In the genomic region with DNA sequence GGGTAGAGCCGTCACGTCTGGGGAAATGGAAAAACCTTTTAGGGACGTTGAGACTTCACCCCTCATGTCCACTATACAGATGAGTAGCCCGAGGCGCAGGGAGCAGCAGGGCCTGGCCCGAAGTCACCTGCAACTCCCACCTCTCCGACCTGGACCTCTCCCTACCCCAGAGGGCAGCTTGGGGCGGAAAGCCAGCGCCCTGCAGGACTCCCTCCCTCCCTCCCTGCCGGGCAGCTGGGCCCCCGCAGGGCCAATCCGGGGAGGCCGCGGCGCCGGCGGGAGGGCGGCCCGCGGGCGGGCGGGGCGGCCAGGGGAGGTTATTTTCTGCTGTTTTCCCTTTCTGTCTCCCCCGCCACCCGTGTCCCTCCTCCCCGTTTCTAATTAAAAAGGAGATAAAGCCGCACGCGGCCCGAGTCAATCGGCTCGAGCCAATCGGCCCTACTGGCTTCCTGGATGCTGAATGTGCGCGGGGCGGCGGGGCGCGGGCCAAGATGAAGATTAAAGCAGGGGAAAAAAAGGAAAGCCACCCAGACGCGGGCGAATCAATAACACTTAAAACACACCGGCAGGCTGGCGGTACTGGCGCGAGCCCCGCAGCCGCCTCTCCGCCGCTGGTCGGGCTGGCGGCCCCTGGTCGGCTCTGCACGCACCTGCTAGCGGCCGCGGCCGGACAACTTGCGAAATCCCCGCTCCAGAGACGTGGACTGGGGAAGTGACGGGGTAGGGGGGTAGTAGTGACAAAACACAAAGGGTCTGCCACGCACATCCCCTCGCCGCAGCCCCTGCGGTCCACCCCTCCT, we compare ENCODE assay signal across 9 cellular contexts. TPM values are rescaled to one million over a fixed set of nuclear protein-coding genes. Genes with fewer than 3 reads are reported as not detected.
DNase-seq lines count a peak whose midpoint lies in the region; ATAC-seq and TF ChIP-seq lines count a peak whose summit lies in the region.
"Had no signal": no experiment of that assay in that cellular context is flagged by ENCODE, and none has a peak within 500 bp of the region (broad histone marks: within the 10 kb centered on the region; RNA-seq: fewer than 3 reads in every experiment).

No MANE protein-coding gene starts in this region.

- peaks cover 7 to 8% of the 10 kb centered on the region in 2 donors for H3K27me3 Mint-ChIP-seq in CD4-positive, alpha-beta memory T cell
- H3K27me3 Mint-ChIP-seq in nephron progenitor cell (ENCODE audit: low read depth, poor library complexity), result peaks cover 95% of the 10 kb centered on the region

- in situ Hi-C loops in brain microvascular endothelial cell (cut with HindIII; ENCODE audit: low pct_ligation_motif_present, low sequenced_read_pairs), result no loop called here

- H2AFZ ChIP-seq in PC-3 (ENCODE audit: low read length), result peak overlapping the region; percentile 84

- BruUV-seq in PC-3 (replicated peaks; lab: Mats Ljungman, UMichigan), result no TSS peak

- peak overlapping the region; percentile 49 to 95 (median 91) for H3K27ac Mint-ChIP-seq in CD4-positive, alpha-beta memory T cell
- no peak overlapping the region for H3K27ac Mint-ChIP-seq in nephron progenitor cell

- peak overlapping the region; percentile 92 to 99 (median 94) for H3K4me3 Mint-ChIP-seq in CD4-positive, alpha-beta memory T cell
- peak overlapping the region; percentile 69 for H3K4me3 Mint-ChIP-seq in nephron progenitor cell

- H3K36me3 Mint-ChIP-seq in CD4-positive, alpha-beta memory T cell, result peaks cover 21 to 31% of the 10 kb centered on the region in 2 donors
- no peaks in the 10 kb centered on the region for H3K36me3 Mint-ChIP-seq in nephron progenitor cell (ENCODE audit: low read depth)

- peaks cover 14 to 43% (median 28%) of the 10 kb centered on the region in 4 donors for H3K4me1 Mint-ChIP-seq in CD4-positive, alpha-beta memory T cell
- peaks cover 4% of the 10 kb centered on the region for H3K4me1 Mint-ChIP-seq in nephron progenitor cell

- H3F3A ChIP-seq in PC-3 (ENCODE audit: low read length, unreplicated experiment), result no peaks in the 10 kb centered on the region

- POLR2A ChIA-PET in CD4-positive, alpha-beta memory T cell (lab: Charles Lee; ENCODE audit: partially characterized antibody), result interaction anchor here (4.2 to 7.4 kb wide), 3 partner anchors 12 to 223 kb away, joined by 48 to 142 read pairs (median 137); no protein-coding TSS in a partner anchor
- POLR2A ChIA-PET in PC-3 (lab: Charles Lee; ENCODE audit: unreplicated experiment), result no interaction called here

- no peaks in the 10 kb centered on the region for H3K9me2 ChIP-seq in PC-3 (replicated peaks; ENCODE audit: low read length)

- peak overlapping the region; percentile 54; the same call in 1 of the 2 replicates for H3K9ac ChIP-seq in PC-3 (ENCODE audit: low read length)

- no peaks in the 10 kb centered on the region for H3K36me3 ChIP-seq in CD4-positive, alpha-beta memory T cell (ENCODE audit: insufficient read depth, low read length)
- H3K36me3 ChIP-seq in PC-3 (ENCODE audit: low read depth, low read length) (peaks cover 4% of the 10 kb centered on the region; the same call in 1 of the 2 replicates), ectodermal cell (ENCODE audit: control insufficient read depth, insufficient read depth, low read length) (no peaks in the 10 kb centered on the region), brain microvascular endothelial cell (replicated peaks) (no peaks in the 10 kb centered on the region)

- no peaks in the 10 kb centered on the region for H3K27me3 ChIP-seq in CD4-positive, alpha-beta memory T cell (ENCODE audit: insufficient read depth, low read length)
- H3K27me3 ChIP-seq in PC-3 (ENCODE audit: low read length), result no peaks in the 10 kb centered on the region
- peaks cover 89% of the 10 kb centered on the region for H3K27me3 ChIP-seq in ectodermal cell (ENCODE audit: control insufficient read depth, insufficient read depth, low read length, poor library complexity, severe bottlenecking)
- H3K27me3 ChIP-seq in brain microvascular endothelial cell (replicated peaks), result peaks cover 47% of the 10 kb centered on the region

- H3K4me1 ChIP-seq in CD4-positive, alpha-beta memory T cell (ENCODE audit: insufficient read depth, low read length), result peaks cover 20% of the 10 kb centered on the region
- H3K4me1 ChIP-seq in PC-3 (ENCODE audit: insufficient read depth, low read length) (no peaks in the 10 kb centered on the region), ectodermal cell (ENCODE audit: control insufficient read depth, insufficient read depth, low read length) (peaks cover 20% of the 10 kb centered on the region)

- CTCF ChIA-PET in CD4-positive, alpha-beta memory T cell (lab: Charles Lee; ENCODE audit: partially characterized antibody), result interaction anchor here (1.1 to 21.5 kb wide), 5 partner anchors 7 to 228 kb away, joined by 4 to 996 read pairs (median 10); no protein-coding TSS in a partner anchor
- CTCF ChIA-PET in PC-3 (lab: Charles Lee), result no interaction called here

- no peaks in the 10 kb centered on the region for H4K20me1 ChIP-seq in PC-3 (ENCODE audit: low read length)

- no peaks in the 10 kb centered on the region for H3K9me3 Mint-ChIP-seq in CD4-positive, alpha-beta memory T cell
- peaks cover 5% of the 10 kb centered on the region for H3K9me3 Mint-ChIP-seq in nephron progenitor cell

- DNase-seq in CD4-positive, alpha-beta memory T cell, result peak in 4 of 5 donors; percentile 21 to 35 (median 26)
- DNase-seq in PC-3 (peak; percentile 37), nephron progenitor cell (peak; percentile 38), H4 (ENCODE audit: low spot score) (no peak), brain microvascular endothelial cell (no peak)

- H3K4me2 ChIP-seq in PC-3 (ENCODE audit: low read length), result peak overlapping the region; percentile 96

- peak overlapping the region; percentile 61 to 64 for H3K4me3 ChIP-seq in CD4-positive, alpha-beta memory T cell (ENCODE audit: low read length in 2 of 2)
- H3K4me3 ChIP-seq in PC-3 (ENCODE audit: low read length) (peak overlapping the region; percentile 87), ectodermal cell (ENCODE audit: insufficient read depth, low read depth, low read length) (peak overlapping the region; percentile 30), brain microvascular endothelial cell (ENCODE audit: low read depth, low read length) (no peak overlapping the region)

- no peaks in the 10 kb centered on the region for H3K9me3 ChIP-seq in CD4-positive, alpha-beta memory T cell (ENCODE audit: control insufficient read depth in 1 of 2, low read length in 2 of 2)
- no peaks in the 10 kb centered on the region for H3K9me3 ChIP-seq in PC-3 (ENCODE audit: low read length)
- no peaks in the 10 kb centered on the region for H3K9me3 ChIP-seq in ectodermal cell (ENCODE audit: control insufficient read depth, low read length)

- peak overlapping the region; percentile 58 for H3K27ac ChIP-seq in CD4-positive, alpha-beta memory T cell (ENCODE audit: low read depth, low read length)
- H3K27ac ChIP-seq in PC-3 (ENCODE audit: low read length) (no peak overlapping the region), ectodermal cell (ENCODE audit: insufficient read depth, low read depth, low read length, poor library complexity, severe bottlenecking) (no peak overlapping the region), brain microvascular endothelial cell (no peak overlapping the region)

- no peak for TF ChIP-seq CTCF in PC-3 (conservative IDR thresholded peaks at IDR 0.05; ENCODE audit: low read depth, low read length)
- no peak for TF ChIP-seq CTCF in nephron progenitor cell (IDR thresholded peaks at IDR 0.05)
- TF ChIP-seq CTCF in brain microvascular endothelial cell (IDR thresholded peaks at IDR 0.05; ENCODE audit: low read depth, low read length, missing control alignments), result no peak

- H3K79me2 ChIP-seq in PC-3 (ENCODE audit: low read length), result peaks cover 39% of the 10 kb centered on the region

- peak; percentile 21 for ATAC-seq in PC-3
- ATAC-seq in GM21526 (IDR thresholded peaks at IDR 0.05; ENCODE audit: low FRiP score, unreplicated experiment), result no peak
- no peak for ATAC-seq in GM21717 (IDR thresholded peaks at IDR 0.05; ENCODE audit: unreplicated experiment)

- intact Hi-C loops in CD4-positive, alpha-beta memory T cell (cut with micrococcal nuclease), result no loop called here
- intact Hi-C loops in PC-3 (cut with micrococcal nuclease), result loop anchor here (1.0 to 5.0 kb wide), 3 partner anchors 28 to 56 kb away; no protein-coding TSS in a partner anchor

- WGBS in ectodermal cell, 2 experiments, result 6% methylated on average over 66 of the region's 66 CpGs

RNA-seq across cellular contexts. Expression of gene WNT7A, which starts 1.8 kb away (rescaled TPM):
- total RNA-seq in CD4-positive, alpha-beta memory T cell, result 10 to 100 TPM; 18.0 to 19.3 TPM
- polyA plus RNA-seq in CD4-positive, alpha-beta memory T cell, result 1 to 10 TPM; 8.3 to 9.0 TPM
- total RNA-seq in PC-3 (2014; rRNA removed), result 16.2 and 18.1 TPM in 2 replicates
- 0.15 TPM for polyA plus RNA-seq in ectodermal cell (2013, experiment 1 of 4)
- 0.27 TPM for polyA plus RNA-seq in ectodermal cell (2013, experiment 2 of 4)
- 0.64 TPM for polyA plus RNA-seq in ectodermal cell (2013, experiment 3 of 4)
- 1.3 TPM for polyA plus RNA-seq in ectodermal cell (2013, experiment 4 of 4)
- not detected in 2 replicates for total RNA-seq in H4 (2014; rRNA removed; shearing (Covaris generic))
- total RNA-seq: osteoblast had no signal

Comparison
In these comparisons a context has a peak if more than half of its experiments do, and no peak if none do; other contexts are left out.
1. DNase-seq: peak in CD4-positive, alpha-beta memory T cell (4 of 5), PC-3 (single experiment) and nephron progenitor cell (single experiment); none in H4 (single experiment) and brain microvascular endothelial cell (single experiment).
2. RNA of gene WNT7A, which starts 1.8 kb away (total RNA-seq): 18.0 to 19.3 TPM in CD4-positive, alpha-beta memory T cell and 16.2 to 18.1 TPM in PC-3; not detected in H4; every median in the first group is over 10 times any median in the second.